In the genomic region with DNA sequence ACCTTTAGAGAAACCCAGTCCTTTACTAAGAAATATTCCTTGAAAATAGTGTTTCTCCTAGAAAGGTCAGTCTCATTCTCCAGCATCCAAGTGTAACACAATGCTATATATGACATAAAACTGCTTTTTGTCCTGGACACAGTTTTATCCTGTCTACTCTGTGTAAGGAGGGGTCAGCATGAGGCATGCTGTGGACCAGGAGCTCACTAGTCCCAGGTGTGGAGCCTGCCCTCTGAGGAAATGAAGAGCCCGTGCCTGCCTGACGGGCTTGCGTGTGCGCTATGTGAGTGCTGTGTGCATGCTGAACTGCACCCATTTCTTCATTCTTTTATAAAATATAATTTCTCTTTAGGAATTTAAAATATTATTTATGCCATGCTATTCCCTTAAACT, we compare ENCODE assay signal across 27 cellular contexts.
"Had no signal": no experiment of that assay in that cellular context is flagged by ENCODE, and none has a peak within 500 bp of the region (broad histone marks: within the 10 kb centered on the region; RNA-seq: fewer than 3 reads in every experiment).

No MANE protein-coding gene starts in this region.

- DNase-seq: activated CD4-positive, alpha-beta T cell treated with anti-CD3 and anti-CD28 coated beads for 4 hours; activated CD4-positive, alpha-beta T cell treated with anti-CD3 and anti-CD28 coated beads, Interleukin-2, amount 50 U/mL, for 4 hours; activated CD8-positive, alpha-beta memory T cell treated with anti-CD3 and anti-CD28 coated beads, Interleukin-2, amount 50 U/mL, for 4 hours; activated effector memory CD4-positive, alpha-beta T cell treated with anti-CD3 and anti-CD28 coated beads, Interleukin-2, amount 50 U/mL, for 16 hours; activated naive CD4-positive, alpha-beta T cell treated with anti-CD3 and anti-CD28 coated beads for 36 hours; activated naive CD8-positive, alpha-beta T cell treated with anti-CD3 and anti-CD28 coated beads, Interleukin-2, amount 10 ng/mL, durations not matched to agents 7 days and 5 days; activated T-cell treated with anti-CD3 and anti-CD28 coated beads, Interleukin-2, amount 50 U/mL, for 1 hour; brain microvascular endothelial cell; caudate nucleus; cortex of kidney; foreskin fibroblast; mammary epithelial cell; naive B cell; nephron progenitor cell; ovary; spleen; stimulated activated naive CD4-positive, alpha-beta T cell; T-cell; trophoblast cell; uterus had no signal

- H3K36me3 ChIP-seq: brain microvascular endothelial cell, neutrophil, ovary, prostate gland, uterus had no signal

- H3K4me1 ChIP-seq: prostate gland, uterus had no signal

- H3K27ac Mint-ChIP-seq: activated naive CD4-positive, alpha-beta T cell treated with anti-CD3 and anti-CD28 coated beads for 36 hours; activated naive CD8-positive, alpha-beta T cell treated with anti-CD3 and anti-CD28 coated beads, Interleukin-2, amount 10 ng/mL, durations not matched to agents 7 days and 5 days; activated T-helper 1 cell treated with anti-CD3 and anti-CD28 coated beads, Interleukin-12 subunit alpha, Interleukin-12 subunit beta, Interleukin-2, Interleukin-4 antibody, amounts not matched to agents 30 ng/mL and 10 ng/mL and 1 ng/mL, durations not matched to agents 14 hours and 24 hours and 36 hours; mesothelial cell of epicardium; naive B cell; nephron progenitor cell; T-cell; T-helper 2 cell treated with Interferon-gamma antibody and Interleukin-4, amounts not matched to agents 5 μg/mL and 100 μg/mL, for 36 hours had no signal

- H3K4me3 Mint-ChIP-seq: activated naive CD4-positive, alpha-beta T cell treated with anti-CD3 and anti-CD28 coated beads for 36 hours; activated naive CD8-positive, alpha-beta T cell treated with anti-CD3 and anti-CD28 coated beads, Interleukin-2, amount 10 ng/mL, durations not matched to agents 7 days and 5 days; activated T-helper 1 cell treated with anti-CD3 and anti-CD28 coated beads, Interleukin-12 subunit alpha, Interleukin-12 subunit beta, Interleukin-2, Interleukin-4 antibody, amounts not matched to agents 30 ng/mL and 10 ng/mL and 1 ng/mL, durations not matched to agents 14 hours and 24 hours and 36 hours; mesothelial cell of epicardium; naive B cell; nephron progenitor cell; T-cell; T-helper 2 cell treated with Interferon-gamma antibody and Interleukin-4, amounts not matched to agents 5 μg/mL and 100 μg/mL, for 36 hours had no signal

- H3K4me3 ChIP-seq: ovary, prostate gland, spleen, thoracic aorta, uterus had no signal

- H3K27me3 ChIP-seq: brain microvascular endothelial cell, neutrophil, ovary, spleen, uterus had no signal

- H3K9me3 Mint-ChIP-seq: activated naive CD4-positive, alpha-beta T cell treated with anti-CD3 and anti-CD28 coated beads for 36 hours; activated naive CD8-positive, alpha-beta T cell treated with anti-CD3 and anti-CD28 coated beads, Interleukin-2, amount 10 ng/mL, durations not matched to agents 7 days and 5 days; activated T-helper 1 cell treated with anti-CD3 and anti-CD28 coated beads, Interleukin-12 subunit alpha, Interleukin-12 subunit beta, Interleukin-2, Interleukin-4 antibody, amounts not matched to agents 30 ng/mL and 10 ng/mL and 1 ng/mL, durations not matched to agents 14 hours and 24 hours and 36 hours; mesothelial cell of epicardium; naive B cell; nephron progenitor cell; T-cell; T-helper 2 cell treated with Interferon-gamma antibody and Interleukin-4, amounts not matched to agents 5 μg/mL and 100 μg/mL, for 36 hours had no signal

- H3K27ac ChIP-seq: brain microvascular endothelial cell, neutrophil, ovary, prostate gland, thoracic aorta had no signal

- H3K27me3 Mint-ChIP-seq: naive B cell had no signal

- ATAC-seq: esophagus mucosa, T-cell had no signal

- H3K9me3 ChIP-seq: neutrophil, ovary, prostate gland, spleen, thoracic aorta, uterus had no signal

- H3K4me1 Mint-ChIP-seq: activated naive CD8-positive, alpha-beta T cell treated with anti-CD3 and anti-CD28 coated beads, Interleukin-2, amount 10 ng/mL, durations not matched to agents 7 days and 5 days; naive B cell; T-cell had no signal

- H3K36me3 Mint-ChIP-seq: activated naive CD8-positive, alpha-beta T cell treated with anti-CD3 and anti-CD28 coated beads, Interleukin-2, amount 10 ng/mL, durations not matched to agents 7 days and 5 days; mesothelial cell of epicardium; T-cell had no signal
